ENCODE assay signal across 1 cellular context in genomic region chr3:99683876-99684275, GRCh38.
TF ChIP-seq lines count a peak whose summit lies in the region.

No MANE protein-coding gene starts in this region.

TF ChIP-seq in GM23338, 12 proteins besides CTCF, POLR2A, EP300 and RAD21:
- TF ChIP-seq JUNB (IDR thresholded peaks at IDR 0.05; ENCODE audit: unreplicated experiment): no peak
- no peak for TF ChIP-seq ZNF331 (CRISPR knock-in tag; IDR thresholded peaks at IDR 0.05; ENCODE audit: low read depth)
- TF ChIP-seq EZH2 (IDR thresholded peaks at IDR 0.05; ENCODE audit: low read depth, unreplicated experiment): no peak
- no peak for TF ChIP-seq REST (IDR thresholded peaks at IDR 0.05; ENCODE audit: unreplicated experiment)
- TF ChIP-seq ZNF114 (CRISPR knock-in tag; IDR thresholded peaks at IDR 0.05): no peak
- TF ChIP-seq NANOG (IDR thresholded peaks at IDR 0.05; ENCODE audit: borderline replicate concordance): no peak
- no peak for TF ChIP-seq EZH2phosphoT487 (IDR thresholded peaks at IDR 0.05; ENCODE audit: unreplicated experiment)
- TF ChIP-seq ZNF462 (CRISPR knock-in tag; IDR thresholded peaks at IDR 0.05): no peak
- TF ChIP-seq POLR2AphosphoS5 (IDR thresholded peaks at IDR 0.05; ENCODE audit: low read depth): no peak
- TF ChIP-seq STAT1 (IDR thresholded peaks at IDR 0.05; ENCODE audit: unreplicated experiment): no peak
- no peak for TF ChIP-seq CREB1 (CRISPR knock-in tag; IDR thresholded peaks at IDR 0.05; ENCODE audit: low read depth)
- no peak for TF ChIP-seq ETS1 (IDR thresholded peaks at IDR 0.05)
TF ChIP-seq in GM23338: peak in this region for 0.
